8 cellular contexts compared by ENCODE assay signal in genomic region chr12:57574795-57575194, GRCh38. TPM values are rescaled to one million over a fixed set of nuclear protein-coding genes. Genes with fewer than 3 reads are reported as not detected.
"Had no signal": no experiment of that assay in that cellular context is flagged by ENCODE, and none has a peak within 500 bp of the region (broad histone marks: within the 10 kb centered on the region; RNA-seq: fewer than 3 reads in every experiment).

No MANE protein-coding gene starts in this region.

- H3K4me2 ChIP-seq: GM23338, KMS-11 had no signal

- H3K27me3 Mint-ChIP-seq: IgD-negative memory B cell had no signal

- H3K4me1 Mint-ChIP-seq: GM23338, H9, IgD-negative memory B cell had no signal

- ATAC-seq: GM23338 had no signal

- H3K9ac ChIP-seq: KMS-11 had no signal

- H2AFZ ChIP-seq: GM23338 had no signal

- H3K4me3 Mint-ChIP-seq: GM23338, H9, HFFc6, IgD-negative memory B cell had no signal

- H3K9me3 Mint-ChIP-seq: GM23338, H9, HFFc6, IgD-negative memory B cell had no signal

- H3K4me3 ChIP-seq: GM23338 had no signal

- H3K27ac ChIP-seq: KMS-11 had no signal

- H3K27ac Mint-ChIP-seq: GM23338, H9, HFFc6, IgD-negative memory B cell had no signal

- DNase-seq: H9, HCEC 1CT, HFFc6, KBM-7 had no signal

RNA-seq across cellular contexts. Expression of gene KIF5A, which starts 25.0 kb away (rescaled TPM):
- total RNA-seq: HT-29 had no signal
- polyA plus RNA-seq: IgD-negative memory B cell had no signal

RNA-seq across cellular contexts. Expression of gene DTX3, which starts 29.8 kb away (rescaled TPM):
- total RNA-seq: HT-29 had no signal

RNA-seq across cellular contexts. Expression of gene ARHGEF25, which starts 36.4 kb away (rescaled TPM):
- polyA plus RNA-seq: IgD-negative memory B cell had no signal
